In the genomic region with DNA sequence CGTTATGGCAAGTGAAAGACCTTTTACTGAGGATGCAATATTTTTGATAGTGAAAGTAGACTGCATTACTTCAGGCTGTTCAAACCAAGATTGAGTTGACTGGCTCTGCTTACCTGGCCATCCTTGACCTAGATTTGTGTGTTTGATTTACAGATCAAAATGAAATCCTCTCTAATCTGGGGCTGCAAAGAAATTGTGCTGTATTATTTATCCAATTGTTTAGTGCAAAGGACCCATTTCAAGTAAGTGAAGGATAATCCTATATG, we compare ENCODE assay signal across 12 cellular contexts. TPM values are rescaled to one million over a fixed set of nuclear protein-coding genes. Genes with fewer than 3 reads are reported as not detected.
DNase-seq lines count a peak whose midpoint lies in the region; ATAC-seq and TF ChIP-seq lines count a peak whose summit lies in the region.
"Had no signal": no experiment of that assay in that cellular context is flagged by ENCODE, and none has a peak within 500 bp of the region (broad histone marks: within the 10 kb centered on the region; RNA-seq: fewer than 3 reads in every experiment).

No MANE protein-coding gene starts in this region.

- H3K4me3 ChIP-seq in heart right ventricle (peak overlapping the region in 3 of 10 donors; percentile 1 to 17 (median 5)), mammary epithelial cell (replicated peaks in 1 of 3; ENCODE audit: insufficient read depth in 1 of 3, low read depth in 2 of 3, low read length in 3 of 3) (no peak overlapping the region), muscle layer of duodenum (ENCODE audit: low read depth in 1 of 2, low read length in 2 of 2) (peak overlapping the region in 1 of 2 donors; percentile 24), uterus (peak overlapping the region; percentile 4 to 9)

- H3K79me2 ChIP-seq in mammary epithelial cell (ENCODE audit: insufficient read depth, low read length) = no peaks in the 10 kb centered on the region

- intact Hi-C loops in heart right ventricle (cut with DNase I) = loop anchor here in 2 of 10 donors (5.0 to 10.0 kb wide), 2 partner anchors 313 to 886 kb away; no protein-coding TSS in a partner anchor
- intact Hi-C loops in left cardiac atrium (cut with DNase I) = no loop called here
- intact Hi-C loops in mammary epithelial cell (cut with micrococcal nuclease) = no loop called here
- intact Hi-C loops in uterus (cut with DNase I; ENCODE audit: low total_unique reads) = no loop called here

- CTCF ChIA-PET in mammary epithelial cell (lab: Charles Lee; ENCODE audit: low non-redundant PET) = no interaction called here

- H3K27ac ChIP-seq in heart right ventricle (peak overlapping the region in 9 of 10 donors; percentile 2 to 67 (median 48)), mammary epithelial cell (ENCODE audit: insufficient read depth, low read depth, low read length) (no peak overlapping the region), muscle layer of duodenum (ENCODE audit: low read length) (peak overlapping the region; percentile 88), uterus (peak overlapping the region; percentile 73 to 89)

- TF ChIP-seq CTCF in heart right ventricle (IDR thresholded peaks at IDR 0.05) (no peak), mammary epithelial cell (conservative IDR thresholded peaks at IDR 0.05 in 1 of 2, IDR thresholded peaks at IDR 0.05 in 1 of 2; ENCODE audit: extremely low read depth in 1 of 2, insufficient read depth in 1 of 2, low read depth in 1 of 2, low read length in 2 of 2) (no peak), uterus (IDR thresholded peaks at IDR 0.05) (no peak)

- no peak overlapping the region for H3K4me2 ChIP-seq in mammary epithelial cell (ENCODE audit: insufficient read depth, low read depth, low read length)

- in situ Hi-C loops in mammary epithelial cell (cut with MboI; ENCODE audit: low sequenced_read_pairs in 2 of 2) (loop anchor here (25.0 kb wide), 2 partner anchors 121 to 871 kb away; no protein-coding TSS in a partner anchor), G401 (cut with HindIII; ENCODE audit: low sequenced_read_pairs) (no loop called here)

- H3K36me3 ChIP-seq in heart right ventricle (no peaks in the 10 kb centered on the region), mammary epithelial cell (ENCODE audit: insufficient read depth, low read length) (no peaks in the 10 kb centered on the region), muscle layer of duodenum (ENCODE audit: control insufficient read depth in 1 of 2, insufficient read depth in 2 of 2, low read length in 2 of 2) (no peaks in the 10 kb centered on the region), uterus (no peaks in the 10 kb centered on the region)

- WGBS in heart right ventricle, 2 donors = 31% methylated on average over 1 of the region's 1 CpG
- WGBS in mammary epithelial cell (ENCODE audit: low coverage, missing lambda C conversion rate) = 83% methylated on average over 1 of the region's 1 CpG

- no peaks in the 10 kb centered on the region for H3K9me3 ChIP-seq in heart right ventricle
- H3K9me3 ChIP-seq in mammary epithelial cell (replicated peaks; ENCODE audit: insufficient read depth, low read length) = no peaks in the 10 kb centered on the region
- no peaks in the 10 kb centered on the region for H3K9me3 ChIP-seq in muscle layer of duodenum (ENCODE audit: control insufficient read depth in 1 of 2, low read length in 2 of 2)
- no peaks in the 10 kb centered on the region for H3K9me3 ChIP-seq in uterus

- peaks cover 0 to 22% (median 0%) of the 10 kb centered on the region in 9 donors for H3K4me1 ChIP-seq in heart right ventricle
- H3K4me1 ChIP-seq in mammary epithelial cell (ENCODE audit: insufficient read depth, low read length) = peaks cover 24% of the 10 kb centered on the region
- peaks cover 5 to 21% of the 10 kb centered on the region in 2 donors for H3K4me1 ChIP-seq in muscle layer of duodenum (ENCODE audit: control insufficient read depth in 1 of 2, insufficient read depth in 2 of 2, low read length in 2 of 2)
- no peaks in the 10 kb centered on the region for H3K4me1 ChIP-seq in uterus

- BruUV-seq in mammary epithelial cell (replicated peaks; lab: Mats Ljungman, UMichigan) = no TSS peak

- peaks cover 0 to 4% (median 0%) of the 10 kb centered on the region in 3 donors for H3K27me3 Mint-ChIP-seq in immature natural killer cell (ENCODE audit: low read depth in 3 of 3)

- no peaks in the 10 kb centered on the region for H3K4me1 Mint-ChIP-seq in immature natural killer cell

- peaks cover 0 to 2% (median 0%) of the 10 kb centered on the region in 6 donors for H3K9me3 Mint-ChIP-seq in immature natural killer cell
- H3K9me3 Mint-ChIP-seq: effector memory CD8-positive, alpha-beta T cell had no signal

- H4K20me1 ChIP-seq in mammary epithelial cell (ENCODE audit: insufficient read depth, low read length) = no peaks in the 10 kb centered on the region

- H3K36me3 Mint-ChIP-seq in immature natural killer cell = no peaks in the 10 kb centered on the region

- dilution Hi-C loops in mammary epithelial cell (cut with HindIII; ENCODE audit: low sequenced_read_pairs) = no loop called here

- H3K9ac ChIP-seq in mammary epithelial cell (ENCODE audit: insufficient read depth, low read length) = no peak overlapping the region

- no peak for TF ChIP-seq POLR2A in uterus (IDR thresholded peaks at IDR 0.05)

- no peak overlapping the region for H3K27ac Mint-ChIP-seq in immature natural killer cell
- H3K27ac Mint-ChIP-seq: effector memory CD8-positive, alpha-beta T cell had no signal

- ATAC-seq in heart right ventricle (no peak), left cardiac atrium (no peak)
- ATAC-seq: effector memory CD8-positive, alpha-beta T cell had no signal

- peak overlapping the region; percentile 44 for H2AFZ ChIP-seq in mammary epithelial cell (ENCODE audit: low read depth, low read length)

- H3K4me3 Mint-ChIP-seq in immature natural killer cell = no peak overlapping the region
- H3K4me3 Mint-ChIP-seq: effector memory CD8-positive, alpha-beta T cell had no signal

- DNase-seq in heart right ventricle (no peak), left cardiac atrium (no peak), mammary epithelial cell (no peak), uterus (no peak), G401 (ENCODE audit: low spot score) (no peak), immature natural killer cell (no peak), MV-4-11 (lab: John Stamatoyannopoulos, UW) (no peak)
- DNase-seq: effector memory CD8-positive, alpha-beta T cell; KG1; NCI-H526; nucleus accumbens had no signal

- H3K27me3 ChIP-seq in heart right ventricle (no peaks in the 10 kb centered on the region), mammary epithelial cell (ENCODE audit: insufficient read depth, low read length) (no peaks in the 10 kb centered on the region), muscle layer of duodenum (ENCODE audit: low read depth, low read length) (no peaks in the 10 kb centered on the region), uterus (no peaks in the 10 kb centered on the region)

RNA-seq across cellular contexts. Expression of a gene that starts 33.4 kb away (rescaled TPM):
- total RNA-seq in heart right ventricle = 10 to 100 TPM; 15.4 to 19.2 (median 17.3) TPM
- 10 to 100 TPM; 11.8 to 15.9 TPM for polyA plus RNA-seq in heart right ventricle
- total RNA-seq in left cardiac atrium = 10 to 100 TPM; 16.6 to 20.3 TPM
- total RNA-seq in mammary epithelial cell = 10 to 100 TPM; 45.8 to 49.0 TPM
- polyA plus RNA-seq in mammary epithelial cell = 29.5 TPM
- 197 TPM for polyA minus RNA-seq in mammary epithelial cell
- total RNA-seq in uterus = 100 to 1,000 TPM in 1 of 4 donors, 10 to 100 TPM in 3; 24.8 to 103 (median 48.8) TPM
- 77.2 and 107 TPM in 2 replicates for total RNA-seq in G401 (2014; rRNA removed; shearing (Covaris generic))
- 10 to 100 TPM in 1 of 3 donors, 1 to 10 TPM in 2; 2.2 to 12.5 (median 8.1) TPM for polyA plus RNA-seq in immature natural killer cell

Comparison
In these comparisons a context has a peak if more than half of its experiments do, and no peak if none do; other contexts are left out.
1. H3K4me3 ChIP-seq: peak in uterus (2 of 2); none in mammary epithelial cell (0 of 3).